ENCODE assay signal across 15 cellular contexts in the genomic region with DNA sequence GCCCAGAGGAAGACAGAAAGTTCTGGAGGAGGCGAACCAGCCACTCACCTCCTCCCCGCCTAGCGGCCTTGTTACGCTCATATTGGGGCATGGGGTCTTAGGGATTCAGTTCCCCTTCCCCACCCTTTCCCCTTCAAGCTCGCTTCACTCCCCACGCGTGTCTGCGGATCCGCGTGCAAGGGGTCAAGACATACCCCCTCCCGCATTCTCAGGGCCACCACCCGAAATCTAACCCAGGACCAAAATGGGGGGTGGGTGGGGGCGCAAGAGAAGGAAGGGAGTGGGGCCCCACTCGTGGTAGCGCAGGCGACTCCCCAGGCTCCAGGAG. TPM values are rescaled to one million over a fixed set of nuclear protein-coding genes. Genes with fewer than 3 reads are reported as not detected.
DNase-seq lines count a peak whose midpoint lies in the region; ATAC-seq lines count a peak whose summit lies in the region.
"Had no signal": no experiment of that assay in that cellular context is flagged by ENCODE, and none has a peak within 500 bp of the region (broad histone marks: within the 10 kb centered on the region; RNA-seq: fewer than 3 reads in every experiment).

No MANE protein-coding gene starts in this region.

- H3K36me3 ChIP-seq in iPS-15b (ENCODE audit: control insufficient read depth, insufficient read depth, low read length) (no peaks in the 10 kb centered on the region), stomach smooth muscle (ENCODE audit: control insufficient read depth in 2 of 2, insufficient read depth in 2 of 2, low read length in 2 of 2) (no peaks in the 10 kb centered on the region)
- H3K36me3 ChIP-seq: uterus had no signal

- H3K9me3 ChIP-seq in iPS-15b (ENCODE audit: control insufficient read depth, insufficient read depth, low read length) (no peaks in the 10 kb centered on the region), stomach smooth muscle (ENCODE audit: control insufficient read depth in 2 of 2, low read length in 2 of 2) (no peaks in the 10 kb centered on the region)
- H3K9me3 ChIP-seq: uterus had no signal

- DNase-seq in activated naive CD4-positive, alpha-beta T cell treated with anti-CD3 and anti-CD28 coated beads, Interleukin-2, amount 50 U/mL, for 16 hours: no peak
- DNase-seq in activated naive CD8-positive, alpha-beta T cell treated with anti-CD3 and anti-CD28 coated beads, Interleukin-2, amount 10 ng/mL, durations not matched to agents 7 days and 5 days: no peak
- no peak for DNase-seq in SKM-1 (lab: John Stamatoyannopoulos, UW; ENCODE audit: unreplicated experiment)
- DNase-seq in HUDEP-2 (lab: John Stamatoyannopoulos, UW; ENCODE audit: unreplicated experiment in 76 of 76): no peak
- DNase-seq in stimulated activated naive CD4-positive, alpha-beta T cell treated with Interleukin-2 at 50 U/mL for 16 hours (lab: John Stamatoyannopoulos, UW): no peak
- DNase-seq: activated CD8-positive, alpha-beta memory T cell treated with anti-CD3 and anti-CD28 coated beads, Interleukin-2, amount 50 U/mL, for 4 hours; AML-193; DND-41; Karpas-422; NCI-H1694 treated with DMSO at 0.1 percent for 48 hours; Right ventricle myocardium superior; uterus had no signal

- H3K9me3 Mint-ChIP-seq in activated naive CD4-positive, alpha-beta T cell treated with anti-CD3 and anti-CD28 coated beads, Interleukin-2, amount 50 U/mL, for 24 hours: no peaks in the 10 kb centered on the region
- no peaks in the 10 kb centered on the region for H3K9me3 Mint-ChIP-seq in activated naive CD8-positive, alpha-beta T cell treated with anti-CD3 and anti-CD28 coated beads, Interleukin-2, amount 10 ng/mL, durations not matched to agents 7 days and 5 days

- H3K27ac ChIP-seq in stomach smooth muscle (ENCODE audit: low read length): no peak overlapping the region
- H3K27ac ChIP-seq: uterus had no signal

- peaks cover 85% of the 10 kb centered on the region for H3K27me3 ChIP-seq in iPS-15b (ENCODE audit: control insufficient read depth, insufficient read depth, low read length)
- peaks cover 72 to 88% of the 10 kb centered on the region in 2 donors for H3K27me3 ChIP-seq in stomach smooth muscle (ENCODE audit: control insufficient read depth in 1 of 2, insufficient read depth in 2 of 2, low read length in 2 of 2)

- H3K9ac ChIP-seq in iPS-15b (ENCODE audit: low read depth, low read length): no peak overlapping the region
- H3K9ac ChIP-seq in stomach smooth muscle (ENCODE audit: low read length in 2 of 2): no peak overlapping the region

- H3K36me3 Mint-ChIP-seq in activated naive CD4-positive, alpha-beta T cell treated with anti-CD3 and anti-CD28 coated beads, Interleukin-2, amount 50 U/mL, for 24 hours: no peaks in the 10 kb centered on the region
- H3K36me3 Mint-ChIP-seq in activated naive CD8-positive, alpha-beta T cell treated with anti-CD3 and anti-CD28 coated beads, Interleukin-2, amount 10 ng/mL, durations not matched to agents 7 days and 5 days: no peaks in the 10 kb centered on the region

- H3K4me1 ChIP-seq in iPS-15b (ENCODE audit: control insufficient read depth, insufficient read depth, low read length): peaks cover 3% of the 10 kb centered on the region
- H3K4me1 ChIP-seq in stomach smooth muscle (ENCODE audit: control insufficient read depth, insufficient read depth, low read length): peaks cover 32% of the 10 kb centered on the region

- ATAC-seq in activated naive CD8-positive, alpha-beta T cell treated with anti-CD3 and anti-CD28 coated beads, Interleukin-2, amount 10 ng/mL, durations not matched to agents 7 days and 5 days (ENCODE audit: low read depth): no peak

- H3K27ac Mint-ChIP-seq in activated naive CD4-positive, alpha-beta T cell treated with anti-CD3 and anti-CD28 coated beads, Interleukin-2, amount 50 U/mL, for 24 hours: no peak overlapping the region
- H3K27ac Mint-ChIP-seq in activated naive CD8-positive, alpha-beta T cell treated with anti-CD3 and anti-CD28 coated beads, Interleukin-2, amount 10 ng/mL, durations not matched to agents 7 days and 5 days: no peak overlapping the region

- H3K4me3 ChIP-seq in iPS-15b (ENCODE audit: low read depth, low read length) (peak overlapping the region; percentile 46), stomach smooth muscle (ENCODE audit: low read length in 2 of 2) (peak overlapping the region; percentile 15 to 40)
- H3K4me3 ChIP-seq: uterus had no signal

- peak overlapping the region; percentile 73 for H3K4me3 Mint-ChIP-seq in activated naive CD4-positive, alpha-beta T cell treated with anti-CD3 and anti-CD28 coated beads, Interleukin-2, amount 50 U/mL, for 24 hours
- peak overlapping the region; percentile 43 for H3K4me3 Mint-ChIP-seq in activated naive CD8-positive, alpha-beta T cell treated with anti-CD3 and anti-CD28 coated beads, Interleukin-2, amount 10 ng/mL, durations not matched to agents 7 days and 5 days

- H3K27me3 Mint-ChIP-seq in activated naive CD4-positive, alpha-beta T cell treated with anti-CD3 and anti-CD28 coated beads, Interleukin-2, amount 50 U/mL, for 24 hours: peaks cover 44% of the 10 kb centered on the region
- peaks cover 86% of the 10 kb centered on the region for H3K27me3 Mint-ChIP-seq in activated naive CD8-positive, alpha-beta T cell treated with anti-CD3 and anti-CD28 coated beads, Interleukin-2, amount 10 ng/mL, durations not matched to agents 7 days and 5 days

- POLR2A ChIA-PET in activated naive CD8-positive, alpha-beta T cell treated with anti-CD3 and anti-CD28 coated beads, Interleukin-2, amount 10 ng/mL, durations not matched to agents 7 days and 5 days (lab: Charles Lee): no interaction called here

- peaks cover 20% of the 10 kb centered on the region for H3K4me1 Mint-ChIP-seq in activated naive CD4-positive, alpha-beta T cell treated with anti-CD3 and anti-CD28 coated beads, Interleukin-2, amount 50 U/mL, for 24 hours
- H3K4me1 Mint-ChIP-seq in activated naive CD8-positive, alpha-beta T cell treated with anti-CD3 and anti-CD28 coated beads, Interleukin-2, amount 10 ng/mL, durations not matched to agents 7 days and 5 days: peaks cover 16% of the 10 kb centered on the region

RNA-seq across cellular contexts. Expression of gene RFX4, which starts 0.6 kb away (rescaled TPM):
- total RNA-seq in activated naive CD8-positive, alpha-beta T cell treated with anti-CD3 and anti-CD28 coated beads, Interleukin-2, amount 10 ng/mL, durations not matched to agents 7 days and 5 days: not detected
- total RNA-seq: Right ventricle myocardium superior, uterus had no signal
